In the genomic region with DNA sequence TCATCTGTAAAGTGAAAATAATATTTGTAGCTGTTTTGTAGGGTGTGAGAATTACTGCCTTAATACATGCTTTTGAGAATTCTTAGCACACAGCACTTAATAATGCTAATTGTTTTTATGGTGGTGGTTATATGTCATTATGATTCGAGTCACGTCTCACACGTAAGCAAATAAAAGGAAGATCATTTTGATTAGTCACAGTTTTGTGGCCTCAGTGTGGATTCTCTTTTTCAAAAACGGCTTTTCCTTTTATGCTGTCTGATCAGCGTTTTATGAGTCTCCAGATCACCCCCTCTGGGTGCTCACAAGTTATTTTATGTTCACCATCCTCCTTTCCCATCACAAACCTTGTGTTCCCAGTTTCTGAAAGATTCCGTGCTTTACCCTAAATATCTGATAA, we compare ENCODE assay signal across 25 cellular contexts.
"Had no signal": no experiment of that assay in that cellular context is flagged by ENCODE, and none has a peak within 500 bp of the region (broad histone marks: within the 10 kb centered on the region; RNA-seq: fewer than 3 reads in every experiment).

No MANE protein-coding gene starts in this region.

- H3K4me3 Mint-ChIP-seq: memory B cell; naive B cell; natural killer cell treated with Interleukin-12 subunit alpha and Interleukin-12 subunit beta and Interleukin-15 and Interleukin-18, amount 100 ng/mL, for 72 hours; neural crest cell had no signal

- ATAC-seq: gastrocnemius medialis; left lobe of liver; mucosa of descending colon; natural killer cell treated with Interleukin-12 subunit alpha and Interleukin-12 subunit beta and Interleukin-15 and Interleukin-18, amount 100 ng/mL, for 72 hours; pancreas; right lobe of liver had no signal

- DNase-seq: dorsolateral prefrontal cortex; effector CD4-positive, alpha-beta T cell; gastrocnemius medialis; head of caudate nucleus; mucosa of descending colon; naive B cell; pancreas; right lobe of liver; small intestine; stimulated activated CD4-positive, alpha-beta T cell treated with anti-CD3 and anti-CD28 coated beads, Interleukin-12 subunit alpha, Interleukin-12 subunit beta, amount 100 ng/mL, for 4 hours; stimulated activated CD4-positive, alpha-beta T cell treated with anti-CD3 and anti-CD28 coated beads, Interleukin-1b, Interleukin-23, amount 100 ng/mL, for 48 hours; stimulated activated CD4-positive, alpha-beta T cell treated with anti-CD3 and anti-CD28 coated beads, Interleukin-4, amount 100 ng/mL, for 1 hour; stimulated activated CD8-positive, alpha-beta memory T cell treated with anti-CD3 and anti-CD28 coated beads, Interleukin-4, amount 100 ng/mL, for 48 hours; stimulated activated naive CD4-positive, alpha-beta T cell; stomach; thyroid gland; trophoblast cell had no signal

- H3K27ac ChIP-seq: dorsolateral prefrontal cortex, gastrocnemius medialis, neutrophil, pancreas, right lobe of liver, stomach, thyroid gland had no signal

- H3K9me3 ChIP-seq: gastrocnemius medialis, mucosa of descending colon, pancreas, right lobe of liver, thyroid gland had no signal

- H3K27me3 ChIP-seq: dorsolateral prefrontal cortex, gastrocnemius medialis, neutrophil, pancreas, right lobe of liver, stomach, thyroid gland had no signal

- H3K27me3 Mint-ChIP-seq: memory B cell; naive B cell; natural killer cell treated with Interleukin-12 subunit alpha and Interleukin-12 subunit beta and Interleukin-15 and Interleukin-18, amount 100 ng/mL, for 72 hours had no signal

- H3K36me3 ChIP-seq: gastrocnemius medialis, neutrophil, pancreas, right lobe of liver, stomach, thyroid gland had no signal

- H3K4me1 ChIP-seq: gastrocnemius medialis, pancreas, right lobe of liver, stomach, thyroid gland had no signal

- H3K9me3 Mint-ChIP-seq: memory B cell, neural crest cell had no signal

- H3K27ac Mint-ChIP-seq: memory B cell; naive B cell; natural killer cell treated with Interleukin-12 subunit alpha and Interleukin-12 subunit beta and Interleukin-15 and Interleukin-18, amount 100 ng/mL, for 72 hours had no signal

- H3K36me3 Mint-ChIP-seq: memory B cell, naive B cell had no signal

- FAIRE-seq: colon, keratinocyte, pancreas, small intestine had no signal

- H3K4me1 Mint-ChIP-seq: memory B cell, naive B cell, neural crest cell had no signal

- H3K4me3 ChIP-seq: dorsolateral prefrontal cortex, gastrocnemius medialis, lung, mucosa of descending colon, pancreas, right lobe of liver, stomach, thyroid gland had no signal
